In the genomic region with DNA sequence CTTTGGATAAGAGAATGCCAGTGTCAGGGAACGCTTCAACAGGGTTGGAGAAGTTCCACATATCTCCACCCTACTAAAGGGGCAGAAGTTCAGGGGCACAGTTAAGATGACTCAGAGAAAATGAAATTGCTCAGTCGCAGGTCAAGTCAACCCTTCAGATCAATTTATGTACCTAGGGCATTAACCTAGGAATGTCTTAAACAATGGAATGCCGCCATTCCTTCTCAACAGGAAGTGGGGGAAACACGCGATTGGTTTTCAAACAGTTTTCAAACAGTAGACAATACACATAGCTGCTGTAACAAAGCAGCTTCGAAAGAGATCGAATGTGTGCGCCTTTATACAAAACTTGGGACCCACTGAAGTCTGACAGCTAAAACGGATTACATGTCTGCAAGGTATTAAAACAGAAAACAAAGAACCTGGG, we compare ENCODE assay signal across 8 cellular contexts. TPM values are rescaled to one million over a fixed set of nuclear protein-coding genes. Genes with fewer than 3 reads are reported as not detected.
A peak's percentile ranks its signal among the peaks of the same experiment; 100 is the strongest.
DNase-seq lines count a peak whose midpoint lies in the region; ATAC-seq, FAIRE-seq and TF ChIP-seq lines count a peak whose summit lies in the region.

No MANE protein-coding gene starts in this region.

- POLR2A ChIA-PET in HEK293 (lab: Yijun Ruan, JAX), result interaction anchor here (1.8 kb wide), 1 partner anchor 17 kb away, joined by 9 read pairs; no protein-coding TSS in a partner anchor
- POLR2A ChIA-PET in endothelial cell of umbilical vein (lab: Charles Lee), result no interaction called here

- TF ChIP-seq CTCF in HEK293 (tag by site-specific recombination; IDR thresholded peaks at IDR 0.05) (no peak), endothelial cell of umbilical vein (IDR thresholded peaks at IDR 0.05; ENCODE audit: extremely low read depth in 1 of 2, insufficient read depth in 1 of 2, low read depth in 1 of 2, low read length in 2 of 2) (no peak)

- intact Hi-C loops in endothelial cell of umbilical vein (cut with micrococcal nuclease), result no loop called here

- H3K4me3 ChIP-seq in HEK293 (ENCODE audit: low read depth, low read length) (peak overlapping the region; percentile 87), SJSA1 (peak overlapping the region; percentile 96), endothelial cell of umbilical vein (replicated peaks in 1 of 3; ENCODE audit: insufficient read depth in 1 of 3, low read depth in 1 of 3, low read length in 3 of 3) (peak overlapping the region; percentile 84 to 95 (median 87))

- H2AFZ ChIP-seq in endothelial cell of umbilical vein (ENCODE audit: low read depth, low read length), result peak overlapping the region; percentile 97

- H3K27me3 ChIP-seq in SJSA1 (replicated peaks) (no peaks in the 10 kb centered on the region), endothelial cell of umbilical vein (ENCODE audit: control insufficient read depth in 2 of 2, insufficient read depth in 2 of 2, low read length in 2 of 2) (no peaks in the 10 kb centered on the region)

- H3K36me3 ChIP-seq in HEK293 (ENCODE audit: control insufficient read depth in 2 of 2, insufficient read depth in 1 of 2, low read length in 2 of 2) (peaks cover 0 to 31% of the 10 kb centered on the region in 2 experiments; a peak in 1 of 3 replicates), SJSA1 (peaks cover 62% of the 10 kb centered on the region), endothelial cell of umbilical vein (ENCODE audit: control insufficient read depth in 2 of 2, extremely low read depth in 1 of 2, insufficient read depth in 2 of 2, low read length in 2 of 2) (peaks cover 3 to 15% of the 10 kb centered on the region in 2 experiments)

- H3K4me1 ChIP-seq in HEK293 (ENCODE audit: control insufficient read depth, insufficient read depth, low read length), result no peaks in the 10 kb centered on the region
- H3K4me1 ChIP-seq in SJSA1 (replicated peaks), result peaks cover 20% of the 10 kb centered on the region
- peaks cover 23% of the 10 kb centered on the region for H3K4me1 ChIP-seq in endothelial cell of umbilical vein (ENCODE audit: control insufficient read depth, extremely low read depth, insufficient read depth, low read length)

- peak overlapping the region; percentile 99 for H3K4me2 ChIP-seq in endothelial cell of umbilical vein (ENCODE audit: insufficient read depth, low read length)

- peaks cover 56% of the 10 kb centered on the region for H3K79me2 ChIP-seq in endothelial cell of umbilical vein (ENCODE audit: control insufficient read depth, insufficient read depth, low read length)

- H4K20me1 ChIP-seq in endothelial cell of umbilical vein (replicated peaks; ENCODE audit: control insufficient read depth, extremely low read depth, insufficient read depth, low read length), result peaks cover 3% of the 10 kb centered on the region

- TF ChIP-seq POLR2A in endothelial cell of umbilical vein (IDR thresholded peaks at IDR 0.05; ENCODE audit: low read depth, low read length), result peak; percentile 75

- DNase-seq in AG08395 (ENCODE audit: low spot score) (peak; percentile 23), SJSA1 (ENCODE audit: low read depth in 1 of 2, low spot score in 2 of 2) (peak; percentile 56 to 78), endothelial cell of umbilical vein (ENCODE audit: low read depth, low spot score) (peak; percentile 73), midbrain (lab: John Stamatoyannopoulos, UW) (peak; percentile 21), cerebellar nuclear complex (lab: John Stamatoyannopoulos, UW) (no peak)

- peak overlapping the region; percentile 11; the same call in 1 of the 2 replicates for H3K27ac ChIP-seq in HEK293 (ENCODE audit: extremely low read depth, low read depth, low read length)
- peak overlapping the region; percentile 97 for H3K27ac ChIP-seq in SJSA1
- peak overlapping the region; percentile 93 for H3K27ac ChIP-seq in endothelial cell of umbilical vein (ENCODE audit: insufficient read depth, low read depth, low read length)

- H3K9me3 ChIP-seq in HEK293 (ENCODE audit: control insufficient read depth, insufficient read depth, low read depth, low read length) (no peaks in the 10 kb centered on the region), SJSA1 (replicated peaks) (no peaks in the 10 kb centered on the region), endothelial cell of umbilical vein (replicated peaks; ENCODE audit: control insufficient read depth, insufficient read depth, low read length) (no peaks in the 10 kb centered on the region)

- ATAC-seq in HG02884 (IDR thresholded peaks at IDR 0.05; ENCODE audit: unreplicated experiment) (no peak), GM18861 (IDR thresholded peaks at IDR 0.05; ENCODE audit: unreplicated experiment) (no peak)

- FAIRE-seq in endothelial cell of umbilical vein (lab: Jason Lieb, UNC), result peak; percentile 84

- H3K9ac ChIP-seq in endothelial cell of umbilical vein (replicated peaks; ENCODE audit: extremely low read depth, insufficient read depth, low read length), result peak overlapping the region; percentile 95

- dilution Hi-C loops in endothelial cell of umbilical vein (cut with MboI; ENCODE audit: extremely low pct_ligation_motif_present, low sequenced_read_pairs), result no loop called here

- H3K9me1 ChIP-seq in endothelial cell of umbilical vein (replicated peaks; ENCODE audit: control insufficient read depth, extremely low read depth, insufficient read depth, low read length), result no peaks in the 10 kb centered on the region

- TSS peak; percentile 32 for BruUV-seq in endothelial cell of umbilical vein (replicated peaks; lab: Mats Ljungman, UMichigan)

- CTCF ChIA-PET in HEK293 (lab: Yijun Ruan, JAX), result interaction anchor here (1.3 kb wide), 1 partner anchor 13 kb away, joined by 3 read pairs; no protein-coding TSS in a partner anchor
- CTCF ChIA-PET in endothelial cell of umbilical vein (lab: Charles Lee), result interaction anchor here (0.8 kb wide), 1 partner anchor 18 kb away, joined by 3 read pairs; no protein-coding TSS in a partner anchor

TF ChIP-seq in HEK293, 187 proteins besides CTCF, POLR2A, EP300 and RAD21 (continues in another document):
- TF ChIP-seq MYNN (tag by site-specific recombination; IDR thresholded peaks at IDR 0.05; ENCODE audit: borderline replicate concordance), result no peak
- TF ChIP-seq, protein P1, sequence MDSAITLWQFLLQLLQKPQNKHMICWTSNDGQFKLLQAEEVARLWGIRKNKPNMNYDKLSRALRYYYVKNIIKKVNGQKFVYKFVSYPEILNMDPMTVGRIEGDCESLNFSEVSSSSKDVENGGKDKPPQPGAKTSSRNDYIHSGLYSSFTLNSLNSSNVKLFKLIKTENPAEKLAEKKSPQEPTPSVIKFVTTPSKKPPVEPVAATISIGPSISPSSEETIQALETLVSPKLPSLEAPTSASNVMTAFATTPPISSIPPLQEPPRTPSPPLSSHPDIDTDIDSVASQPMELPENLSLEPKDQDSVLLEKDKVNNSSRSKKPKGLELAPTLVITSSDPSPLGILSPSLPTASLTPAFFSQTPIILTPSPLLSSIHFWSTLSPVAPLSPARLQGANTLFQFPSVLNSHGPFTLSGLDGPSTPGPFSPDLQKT (IDR thresholded peaks at IDR 0.05; ENCODE audit: borderline replicate concordance, low read depth, low read length), result no peak
- no peak for TF ChIP-seq ZNF114 (tag by site-specific recombination; IDR thresholded peaks at IDR 0.05)

TF ChIP-seq in endothelial cell of umbilical vein, 7 proteins besides CTCF, POLR2A, EP300 and RAD21:
- TF ChIP-seq POLR2AphosphoS5 (IDR thresholded peaks at IDR 0.05; ENCODE audit: insufficient read depth, low read depth, low read length) (peak; percentile 52), FOS (IDR thresholded peaks at IDR 0.05; ENCODE audit: borderline replicate concordance, insufficient read depth, low read length) (peak; percentile 36), MYC (IDR thresholded peaks at IDR 0.05; ENCODE audit: low read depth, low read length) (peak; percentile 23), GATA2 (IDR thresholded peaks at IDR 0.05; ENCODE audit: insufficient read depth, insufficient read length, low read depth, low read length) (no peak)

RNA-seq across cellular contexts. Expression of gene SLC25A24, which starts 0.9 kb away (rescaled TPM):
- 100 and 124 TPM in 2 replicates for total RNA-seq in SJSA1 (2014; rRNA removed; shearing (Covaris generic))
- total RNA-seq in endothelial cell of umbilical vein, result 44.5 and 45.8 TPM in 2 replicates
- 12.9 and 16.9 TPM in 2 replicates for polyA plus RNA-seq in endothelial cell of umbilical vein
- polyA plus RNA-seq in endothelial cell of umbilical vein (2011; cell fraction: cytosol; rRNA removed), result 19.6 and 20.2 TPM in 2 replicates
- polyA plus RNA-seq in endothelial cell of umbilical vein (2011; cell fraction: nucleus; rRNA removed), result 26.6 and 34.8 TPM in 2 replicates
- polyA plus RNA-seq in endothelial cell of umbilical vein (2012), result 26.9 and 34.4 TPM in 2 replicates
- polyA minus RNA-seq in endothelial cell of umbilical vein, result 31.5 and 32.2 TPM in 2 replicates
- 38.8 TPM for polyA minus RNA-seq in endothelial cell of umbilical vein (2011; cell fraction: cytosol; rRNA and poly(A)+ RNA removed)
- 51.9 and 57.4 TPM in 2 replicates for polyA minus RNA-seq in endothelial cell of umbilical vein (2011; cell fraction: nucleus; rRNA and poly(A)+ RNA removed)

RNA-seq across cellular contexts. Expression of gene NBPF4, which starts 44.6 kb away (rescaled TPM):
- not detected in 2 replicates for total RNA-seq in SJSA1 (2014; rRNA removed; shearing (Covaris generic))
- not detected in 2 replicates for total RNA-seq in endothelial cell of umbilical vein
- polyA plus RNA-seq in endothelial cell of umbilical vein, result not detected in 2 replicates
- not detected in 2 replicates for polyA plus RNA-seq in endothelial cell of umbilical vein (2011; cell fraction: cytosol; rRNA removed)
- polyA plus RNA-seq in endothelial cell of umbilical vein (2011; cell fraction: nucleus; rRNA removed), result not detected in 2 replicates
- polyA plus RNA-seq in endothelial cell of umbilical vein (2012), result not detected in 2 replicates
- not detected in 2 replicates for polyA minus RNA-seq in endothelial cell of umbilical vein
- not detected for polyA minus RNA-seq in endothelial cell of umbilical vein (2011; cell fraction: cytosol; rRNA and poly(A)+ RNA removed)
- polyA minus RNA-seq in endothelial cell of umbilical vein (2011; cell fraction: nucleus; rRNA and poly(A)+ RNA removed), result not detected in 2 replicates

Comparison
In these comparisons a context has a peak if more than half of its experiments do, and no peak if none do; other contexts are left out.
1. DNase-seq: peak in AG08395 (single experiment), SJSA1 (2 of 2), endothelial cell of umbilical vein (single experiment) and midbrain (single experiment); none in cerebellar nuclear complex (0 of 2).
2. H3K27ac ChIP-seq: peak in every context shown above with its lines; median percentile 97 in SJSA1; 93 in endothelial cell of umbilical vein; 11 in HEK293.
3. Peak in every context shown above with its lines, with median percentiles within 50 percentile points of each other: H3K4me3 ChIP-seq.